1 cellular context compared by ENCODE assay signal in the genomic region with DNA sequence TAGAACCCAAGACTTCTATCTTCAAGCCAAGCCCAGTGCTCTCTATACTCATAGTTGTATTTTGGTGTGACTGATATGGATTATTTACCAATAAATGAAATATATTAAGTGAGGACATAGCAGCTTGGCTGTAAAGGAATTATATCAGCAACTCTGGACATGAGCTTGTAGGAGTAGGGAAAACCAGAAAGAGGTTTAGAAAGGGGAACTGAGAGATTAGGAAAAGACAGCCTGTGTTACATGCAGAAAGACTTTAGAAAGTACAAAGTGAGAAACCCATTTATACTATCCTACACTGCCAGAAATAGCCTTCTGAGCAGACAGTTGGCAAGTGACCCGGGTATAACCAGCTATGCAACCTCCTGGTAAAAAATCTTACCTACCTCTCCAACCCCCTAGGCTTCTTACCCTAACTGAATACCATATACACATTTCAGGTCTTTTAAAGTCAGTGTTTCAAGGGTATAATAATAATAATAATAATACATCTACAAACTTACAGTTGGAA.
TF ChIP-seq lines count a peak whose summit lies in the region.

No MANE protein-coding gene starts in this region.

TF ChIP-seq in GM12878, 131 proteins besides CTCF, POLR2A, EP300 and RAD21:
- TF ChIP-seq, protein P1, sequence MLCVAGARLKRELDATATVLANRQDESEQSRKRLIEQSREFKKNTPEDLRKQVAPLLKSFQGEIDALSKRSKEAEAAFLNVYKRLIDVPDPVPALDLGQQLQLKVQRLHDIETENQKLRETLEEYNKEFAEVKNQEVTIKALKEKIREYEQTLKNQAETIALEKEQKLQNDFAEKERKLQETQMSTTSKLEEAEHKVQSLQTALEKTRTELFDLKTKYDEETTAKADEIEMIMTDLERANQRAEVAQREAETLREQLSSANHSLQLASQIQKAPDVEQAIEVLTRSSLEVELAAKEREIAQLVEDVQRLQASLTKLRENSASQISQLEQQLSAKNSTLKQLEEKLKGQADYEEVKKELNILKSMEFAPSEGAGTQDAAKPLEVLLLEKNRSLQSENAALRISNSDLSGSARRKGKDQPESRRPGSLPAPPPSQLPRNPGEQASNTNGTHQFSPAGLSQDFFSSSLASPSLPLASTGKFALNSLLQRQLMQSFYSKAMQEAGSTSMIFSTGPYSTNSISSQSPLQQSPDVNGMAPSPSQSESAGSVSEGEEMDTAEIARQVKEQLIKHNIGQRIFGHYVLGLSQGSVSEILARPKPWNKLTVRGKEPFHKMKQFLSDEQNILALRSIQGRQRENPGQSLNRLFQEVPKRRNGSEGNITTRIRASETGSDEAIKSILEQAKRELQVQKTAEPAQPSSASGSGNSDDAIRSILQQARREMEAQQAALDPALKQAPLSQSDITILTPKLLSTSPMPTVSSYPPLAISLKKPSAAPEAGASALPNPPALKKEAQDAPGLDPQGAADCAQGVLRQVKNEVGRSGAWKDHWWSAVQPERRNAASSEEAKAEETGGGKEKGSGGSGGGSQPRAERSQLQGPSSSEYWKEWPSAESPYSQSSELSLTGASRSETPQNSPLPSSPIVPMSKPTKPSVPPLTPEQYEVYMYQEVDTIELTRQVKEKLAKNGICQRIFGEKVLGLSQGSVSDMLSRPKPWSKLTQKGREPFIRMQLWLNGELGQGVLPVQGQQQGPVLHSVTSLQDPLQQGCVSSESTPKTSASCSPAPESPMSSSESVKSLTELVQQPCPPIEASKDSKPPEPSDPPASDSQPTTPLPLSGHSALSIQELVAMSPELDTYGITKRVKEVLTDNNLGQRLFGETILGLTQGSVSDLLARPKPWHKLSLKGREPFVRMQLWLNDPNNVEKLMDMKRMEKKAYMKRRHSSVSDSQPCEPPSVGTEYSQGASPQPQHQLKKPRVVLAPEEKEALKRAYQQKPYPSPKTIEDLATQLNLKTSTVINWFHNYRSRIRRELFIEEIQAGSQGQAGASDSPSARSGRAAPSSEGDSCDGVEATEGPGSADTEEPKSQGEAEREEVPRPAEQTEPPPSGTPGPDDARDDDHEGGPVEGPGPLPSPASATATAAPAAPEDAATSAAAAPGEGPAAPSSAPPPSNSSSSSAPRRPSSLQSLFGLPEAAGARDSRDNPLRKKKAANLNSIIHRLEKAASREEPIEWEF (IDR thresholded peaks at IDR 0.05; ENCODE audit: insufficient replicate concordance, low read depth, low read length): no peak
- peak; percentile 28; the same call in 1 of the 2 replicates for TF ChIP-seq RUNX3 (IDR thresholded peaks at IDR 0.05; ENCODE audit: low read length)
- no peak for TF ChIP-seq ESRRA (IDR thresholded peaks at IDR 0.05; ENCODE audit: low read length)
- TF ChIP-seq SREBF2 (IDR thresholded peaks at IDR 0.05; ENCODE audit: low read length): no peak
- no peak for TF ChIP-seq E4F1 (IDR thresholded peaks at IDR 0.05; ENCODE audit: borderline replicate concordance, partially characterized antibody)
- no peak for TF ChIP-seq TCF12 (IDR thresholded peaks at IDR 0.05; ENCODE audit: low read depth, low read length)
- TF ChIP-seq, protein P2, sequence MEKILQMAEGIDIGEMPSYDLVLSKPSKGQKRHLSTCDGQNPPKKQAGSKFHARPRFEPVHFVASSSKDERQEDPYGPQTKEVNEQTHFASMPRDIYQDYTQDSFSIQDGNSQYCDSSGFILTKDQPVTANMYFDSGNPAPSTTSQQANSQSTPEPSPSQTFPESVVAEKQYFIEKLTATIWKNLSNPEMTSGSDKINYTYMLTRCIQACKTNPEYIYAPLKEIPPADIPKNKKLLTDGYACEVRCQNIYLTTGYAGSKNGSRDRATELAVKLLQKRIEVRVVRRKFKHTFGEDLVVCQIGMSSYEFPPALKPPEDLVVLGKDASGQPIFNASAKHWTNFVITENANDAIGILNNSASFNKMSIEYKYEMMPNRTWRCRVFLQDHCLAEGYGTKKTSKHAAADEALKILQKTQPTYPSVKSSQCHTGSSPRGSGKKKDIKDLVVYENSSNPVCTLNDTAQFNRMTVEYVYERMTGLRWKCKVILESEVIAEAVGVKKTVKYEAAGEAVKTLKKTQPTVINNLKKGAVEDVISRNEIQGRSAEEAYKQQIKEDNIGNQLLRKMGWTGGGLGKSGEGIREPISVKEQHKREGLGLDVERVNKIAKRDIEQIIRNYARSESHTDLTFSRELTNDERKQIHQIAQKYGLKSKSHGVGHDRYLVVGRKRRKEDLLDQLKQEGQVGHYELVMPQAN (conservative IDR thresholded peaks at IDR 0.05): no peak
- TF ChIP-seq, protein P3, sequence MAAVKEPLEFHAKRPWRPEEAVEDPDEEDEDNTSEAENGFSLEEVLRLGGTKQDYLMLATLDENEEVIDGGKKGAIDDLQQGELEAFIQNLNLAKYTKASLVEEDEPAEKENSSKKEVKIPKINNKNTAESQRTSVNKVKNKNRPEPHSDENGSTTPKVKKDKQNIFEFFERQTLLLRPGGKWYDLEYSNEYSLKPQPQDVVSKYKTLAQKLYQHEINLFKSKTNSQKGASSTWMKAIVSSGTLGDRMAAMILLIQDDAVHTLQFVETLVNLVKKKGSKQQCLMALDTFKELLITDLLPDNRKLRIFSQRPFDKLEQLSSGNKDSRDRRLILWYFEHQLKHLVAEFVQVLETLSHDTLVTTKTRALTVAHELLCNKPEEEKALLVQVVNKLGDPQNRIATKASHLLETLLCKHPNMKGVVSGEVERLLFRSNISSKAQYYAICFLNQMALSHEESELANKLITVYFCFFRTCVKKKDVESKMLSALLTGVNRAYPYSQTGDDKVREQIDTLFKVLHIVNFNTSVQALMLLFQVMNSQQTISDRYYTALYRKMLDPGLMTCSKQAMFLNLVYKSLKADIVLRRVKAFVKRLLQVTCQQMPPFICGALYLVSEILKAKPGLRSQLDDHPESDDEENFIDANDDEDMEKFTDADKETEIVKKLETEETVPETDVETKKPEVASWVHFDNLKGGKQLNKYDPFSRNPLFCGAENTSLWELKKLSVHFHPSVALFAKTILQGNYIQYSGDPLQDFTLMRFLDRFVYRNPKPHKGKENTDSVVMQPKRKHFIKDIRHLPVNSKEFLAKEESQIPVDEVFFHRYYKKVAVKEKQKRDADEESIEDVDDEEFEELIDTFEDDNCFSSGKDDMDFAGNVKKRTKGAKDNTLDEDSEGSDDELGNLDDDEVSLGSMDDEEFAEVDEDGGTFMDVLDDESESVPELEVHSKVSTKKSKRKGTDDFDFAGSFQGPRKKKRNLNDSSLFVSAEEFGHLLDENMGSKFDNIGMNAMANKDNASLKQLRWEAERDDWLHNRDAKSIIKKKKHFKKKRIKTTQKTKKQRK (IDR thresholded peaks at IDR 0.05; ENCODE audit: low read depth, low read length): no peak
- peak; percentile 34 to 54; a peak in 3 of 4 replicates for TF ChIP-seq IKZF2 (IDR thresholded peaks at IDR 0.05)
- TF ChIP-seq ZNF592 (IDR thresholded peaks at IDR 0.05): no peak
- no peak for TF ChIP-seq MYB (IDR thresholded peaks at IDR 0.05; ENCODE audit: borderline replicate concordance, low read depth, low read length)
- TF ChIP-seq IKZF1 (conservative IDR thresholded peaks at IDR 0.05): peak; percentile 24; the same call in 1 of the 2 replicates
- TF ChIP-seq GATAD2B (conservative IDR thresholded peaks at IDR 0.05; ENCODE audit: low read depth): no peak
- TF ChIP-seq E2F8 (IDR thresholded peaks at IDR 0.05; ENCODE audit: low read depth, partially characterized antibody): no peak
- TF ChIP-seq SPI1 (IDR thresholded peaks at IDR 0.05; ENCODE audit: borderline replicate concordance, insufficient read depth, low read depth, low read length): peak; percentile 62
- TF ChIP-seq NR2F1 (conservative IDR thresholded peaks at IDR 0.05): no peak
- no peak for TF ChIP-seq TARDBP (IDR thresholded peaks at IDR 0.05; ENCODE audit: borderline replicate concordance)
